Comparison of ENCODE assay signal across 8 cellular contexts in genomic region chr10:29470355-29470705, GRCh38.
A peak's percentile ranks its signal among the peaks of the same experiment; 100 is the strongest.
DNase-seq lines count a peak whose midpoint lies in the region; ATAC-seq and TF ChIP-seq lines count a peak whose summit lies in the region.

No MANE protein-coding gene starts in this region.

- H3K56ac ChIP-seq in IMR-90 (ENCODE audit: extremely low read depth, insufficient read depth, low read length): no peak overlapping the region

- WGBS in IMR-90 (ENCODE audit: extremely low coverage in 2 of 2, insufficient read length in 1 of 2), 2 experiments: 100% methylated on average over 1 of the region's 16 CpGs; no CpG with 5 or more reads in 1 of the 2 experiments

- peaks cover 28% of the 10 kb centered on the region for H3K4me1 Mint-ChIP-seq in Caco-2 (ENCODE audit: low read depth, unreplicated experiment)

- intact Hi-C loops in Caco-2 (cut with micrococcal nuclease; ENCODE audit: unreplicated experiment) (no loop called here), IMR-90 (cut with micrococcal nuclease) (no loop called here)

- no peak for TF ChIP-seq EP300 in neural cell (conservative IDR thresholded peaks at IDR 0.05; ENCODE audit: poor library complexity, severe bottlenecking)

- no peak overlapping the region for H3K4ac ChIP-seq in IMR-90 (ENCODE audit: low read depth, low read length)

- H3K9me3 ChIP-seq in Caco-2 (no peaks in the 10 kb centered on the region), IMR-90 (ENCODE audit: control insufficient read depth, insufficient read depth, low read length) (no peaks in the 10 kb centered on the region), neural cell (ENCODE audit: low read length) (no peaks in the 10 kb centered on the region)

- no peak for ATAC-seq in IMR-90 (ENCODE audit: low read depth)
- no peak for ATAC-seq in HG03469 (IDR thresholded peaks at IDR 0.05; ENCODE audit: unreplicated experiment)
- ATAC-seq in GM18861 (IDR thresholded peaks at IDR 0.05; ENCODE audit: unreplicated experiment): no peak

- peak overlapping the region; percentile 68 for H3K27ac Mint-ChIP-seq in Caco-2 (ENCODE audit: unreplicated experiment)

- no peaks in the 10 kb centered on the region for H3F3A ChIP-seq in neural cell (ENCODE audit: insufficient read depth, low read length, poor library complexity, severe bottlenecking)

- no peak overlapping the region for H4K8ac ChIP-seq in IMR-90 (ENCODE audit: low read depth in 2 of 2, low read length in 2 of 2)

- H2BK120ac ChIP-seq in IMR-90 (ENCODE audit: low read depth, low read length): no peak overlapping the region

- in situ Hi-C loops in IMR-90 (cut with MboI; ENCODE audit: low sequenced_read_pairs): no loop called here

- H3K27ac ChIP-seq in IMR-90 (ENCODE audit: insufficient read depth, low read length): no peak overlapping the region
- peak overlapping the region in 1 of 2 donors; percentile 61 for H3K27ac ChIP-seq in coronary artery
- H3K27ac ChIP-seq in neural cell (ENCODE audit: low read length): no peak overlapping the region

- H4K20me1 ChIP-seq in IMR-90 (ENCODE audit: insufficient read depth, low read length) (peaks cover 27% of the 10 kb centered on the region), neural cell (ENCODE audit: insufficient read depth) (no peaks in the 10 kb centered on the region)

- POLR2A ChIA-PET in Caco-2 (lab: Charles Lee): no interaction called here
- POLR2A ChIA-PET in IMR-90 (lab: Charles Lee; ENCODE audit: unreplicated experiment): no interaction called here

- BruUV-seq in Caco-2 (replicated peaks; lab: Mats Ljungman, UMichigan): no TSS peak
- no TSS peak for BruUV-seq in IMR-90 (replicated peaks; lab: Mats Ljungman, UMichigan)

- no peak overlapping the region for H2AFZ ChIP-seq in IMR-90 (replicated peaks; ENCODE audit: low read length, poor library complexity)
- H2AFZ ChIP-seq in neural cell (ENCODE audit: low read depth, low read length): no peak overlapping the region

- peaks cover 25% of the 10 kb centered on the region for H3K4me1 ChIP-seq in Caco-2
- peaks cover 14% of the 10 kb centered on the region for H3K4me1 ChIP-seq in IMR-90 (ENCODE audit: control insufficient read depth, insufficient read depth, low read length)

- H3K4me3 ChIP-seq in Caco-2 (ENCODE audit: low read depth, low read length) (no peak overlapping the region), IMR-90 (ENCODE audit: insufficient read depth, low read depth, low read length) (no peak overlapping the region), coronary artery (no peak overlapping the region), neural cell (ENCODE audit: low read length) (no peak overlapping the region)

- H3K27me3 Mint-ChIP-seq in Caco-2 (ENCODE audit: insufficient read depth, unreplicated experiment): no peaks in the 10 kb centered on the region

- no peak overlapping the region for H3K18ac ChIP-seq in IMR-90 (ENCODE audit: low read depth, low read length)

- H3K14ac ChIP-seq in IMR-90 (replicated peaks; ENCODE audit: low read depth, low read length): no peak overlapping the region

- no peaks in the 10 kb centered on the region for H3K79me2 ChIP-seq in neural cell (replicated peaks; ENCODE audit: insufficient read depth, low read length)

- no peak overlapping the region for H2BK5ac ChIP-seq in IMR-90 (ENCODE audit: low read depth, low read length, poor library complexity, severe bottlenecking)

- H3K36me3 ChIP-seq in Caco-2 (ENCODE audit: control insufficient read depth, insufficient read depth, low read length) (peaks cover under 1% of the 10 kb centered on the region; the same call in 1 of the 2 replicates), IMR-90 (ENCODE audit: control insufficient read depth, insufficient read depth, low read length) (peaks cover 46% of the 10 kb centered on the region), neural cell (ENCODE audit: insufficient read depth, low read length) (no peaks in the 10 kb centered on the region)

- peaks cover 15% of the 10 kb centered on the region for H3K9me1 ChIP-seq in IMR-90 (ENCODE audit: insufficient read depth, low read length)

- H3K23ac ChIP-seq in IMR-90 (ENCODE audit: low read depth, low read length): no peak overlapping the region

- TF ChIP-seq POLR2A in IMR-90 (IDR thresholded peaks at IDR 0.05; ENCODE audit: low read depth, low read length): no peak

- no peaks in the 10 kb centered on the region for H3K9me2 ChIP-seq in neural cell (ENCODE audit: insufficient read depth, low read length)

- no peak overlapping the region for H4K91ac ChIP-seq in IMR-90 (ENCODE audit: insufficient read depth, low read depth, low read length)

- CTCF ChIA-PET in Caco-2 (lab: Charles Lee): interaction anchor here (0.7 kb wide), 1 partner anchor 22 kb away, joined by 3 read pairs; no protein-coding TSS in a partner anchor
- CTCF ChIA-PET in IMR-90 (lab: Yijun Ruan, JAX): no interaction called here

- no peak overlapping the region for H2BK15ac ChIP-seq in IMR-90 (ENCODE audit: low read depth, low read length)

- TF ChIP-seq CTCF in Caco-2 (IDR thresholded peaks at IDR 0.05; ENCODE audit: insufficient read depth in 1 of 2, low read depth in 1 of 2, low read length in 1 of 2, severe bottlenecking in 1 of 2, unreplicated experiment in 1 of 2): peak; percentile 49 to 67
- TF ChIP-seq CTCF in IMR-90 (conservative IDR thresholded peaks at IDR 0.05; ENCODE audit: low read depth, low read length): peak; percentile 19; the same call in 1 of the 2 replicates
- no peak for TF ChIP-seq CTCF in coronary artery (IDR thresholded peaks at IDR 0.05)
- TF ChIP-seq CTCF in neural cell (IDR thresholded peaks at IDR 0.05; ENCODE audit: poor library complexity, severe bottlenecking): no peak

- no peaks in the 10 kb centered on the region for H3K9me3 Mint-ChIP-seq in Caco-2 (ENCODE audit: unreplicated experiment)

- H3K9ac ChIP-seq in IMR-90 (ENCODE audit: low read depth, low read length): no peak overlapping the region
- H3K9ac ChIP-seq in neural cell (ENCODE audit: low read length): no peak overlapping the region

- no peak overlapping the region for H3K4me3 Mint-ChIP-seq in Caco-2 (ENCODE audit: unreplicated experiment)

- peaks cover 71% of the 10 kb centered on the region for H3K36me3 Mint-ChIP-seq in Caco-2 (ENCODE audit: insufficient read depth, unreplicated experiment)

- H3K4me2 ChIP-seq in IMR-90 (ENCODE audit: low read depth, low read length) (no peak overlapping the region), neural cell (ENCODE audit: low read length) (no peak overlapping the region)

- no peak overlapping the region for H4K5ac ChIP-seq in IMR-90 (ENCODE audit: low read depth, low read length)

- H2AK9ac ChIP-seq in IMR-90 (replicated peaks; ENCODE audit: low read depth, low read length, poor library complexity): no peak overlapping the region

- DNase-seq in Caco-2: peak in 1 of 2 experiments; percentile 69
- no peak for DNase-seq in IMR-90
- peak; percentile 64 for DNase-seq in coronary artery (ENCODE audit: low spot score)
- no peak for DNase-seq in NCI-H1436 treated with DMSO at 0.1 percent for 48 hours (lab: John Stamatoyannopoulos, UW)
- DNase-seq in NCI-H510A (lab: John Stamatoyannopoulos, UW): no peak

- H3K27me3 ChIP-seq in Caco-2 (replicated peaks; ENCODE audit: control insufficient read depth, insufficient read depth, low read length) (no peaks in the 10 kb centered on the region), IMR-90 (ENCODE audit: control insufficient read depth, insufficient read depth, low read length) (no peaks in the 10 kb centered on the region), neural cell (ENCODE audit: insufficient read depth, low read depth, low read length) (no peaks in the 10 kb centered on the region)

- peaks cover 5 to 49% of the 10 kb centered on the region in 2 experiments; a peak in 3 of 4 replicates for H3K79me1 ChIP-seq in IMR-90 (ENCODE audit: low read depth in 1 of 2, low read length in 2 of 2)

- no peak overlapping the region for H2AK5ac ChIP-seq in IMR-90 (ENCODE audit: low read depth, low read length)

- dilution Hi-C loops in IMR-90 (cut with HindIII; ENCODE audit: low sequenced_read_pairs, unreplicated experiment): no loop called here

- no peak overlapping the region for H2BK20ac ChIP-seq in IMR-90 (ENCODE audit: low read depth, low read length)

- TF ChIP-seq RAD21 in IMR-90 (IDR thresholded peaks at IDR 0.05; ENCODE audit: low read length): peak; percentile 14; the same call in 1 of the 2 replicates
- TF ChIP-seq RAD21 in neural cell (conservative IDR thresholded peaks at IDR 0.05): no peak

TF ChIP-seq in IMR-90, 13 proteins besides CTCF, POLR2A, EP300 and RAD21 (continues in another document):
- no peak for TF ChIP-seq ELK1 (IDR thresholded peaks at IDR 0.05; ENCODE audit: borderline replicate concordance, low read depth, low read length)

TF ChIP-seq in neural cell, 6 proteins besides CTCF, POLR2A, EP300 and RAD21:
- no peak for TF ChIP-seq POLR2AphosphoS5 (IDR thresholded peaks at IDR 0.05)
- TF ChIP-seq MXI1 (conservative IDR thresholded peaks at IDR 0.05; ENCODE audit: poor library complexity, severe bottlenecking): no peak
- no peak for TF ChIP-seq REST (IDR thresholded peaks at IDR 0.05; ENCODE audit: borderline replicate concordance)
- peak; percentile 24 for TF ChIP-seq SMC3 (conservative IDR thresholded peaks at IDR 0.05; ENCODE audit: poor library complexity)

Comparison
In these comparisons a context has a peak if more than half of its experiments do, and no peak if none do; other contexts are left out.
1. CTCF ChIP-seq: peak in Caco-2 (2 of 2) and IMR-90 (single experiment); none in coronary artery (single experiment) and neural cell (single experiment).